ENCODE assay signal across 8 cellular contexts in the genomic region with DNA sequence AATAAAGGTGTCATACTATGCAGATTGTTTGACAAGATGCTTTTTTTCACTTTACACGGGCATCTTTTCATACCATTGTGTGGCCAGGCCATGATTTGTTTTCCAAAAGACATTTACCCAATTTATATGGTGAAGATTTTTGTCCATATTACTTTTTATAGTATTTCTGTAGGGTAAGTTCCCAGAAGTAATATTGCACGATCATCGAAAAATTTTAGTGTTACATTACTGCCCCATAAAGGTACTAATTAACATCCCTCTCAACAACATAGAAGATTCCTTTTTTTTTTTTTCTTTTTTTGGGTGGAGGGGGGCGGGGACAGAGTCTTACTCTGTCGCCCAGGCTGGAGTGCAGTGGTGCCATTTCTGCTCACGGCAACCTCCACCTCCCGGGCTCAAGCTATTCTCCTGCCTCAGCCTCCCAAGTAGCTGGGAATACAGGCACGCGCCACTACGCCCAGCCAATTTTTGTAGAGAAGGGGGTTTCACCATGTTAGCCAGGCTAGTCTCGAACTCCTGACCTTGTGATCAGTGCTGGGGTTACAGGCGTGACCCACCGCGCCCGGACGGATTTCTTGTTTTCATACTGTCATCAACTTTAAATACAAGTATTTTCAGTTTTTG. TPM values are rescaled to one million over a fixed set of nuclear protein-coding genes. Genes with fewer than 3 reads are reported as not detected.
DNase-seq lines count a peak whose midpoint lies in the region; ATAC-seq and TF ChIP-seq lines count a peak whose summit lies in the region.

No MANE protein-coding gene starts in this region.

- intact Hi-C loops in lower lobe of right lung (cut with DNase I) = no loop called here

- no peak overlapping the region for H3K27ac Mint-ChIP-seq in activated naive CD8-positive, alpha-beta T cell
- no peak overlapping the region for H3K27ac Mint-ChIP-seq in activated naive CD8-positive, alpha-beta T cell treated with anti-CD3 and anti-CD28 coated beads for 36 hours
- no peak overlapping the region for H3K27ac Mint-ChIP-seq in activated naive CD8-positive, alpha-beta T cell treated with anti-CD3 and anti-CD28 coated beads, Interleukin-2, amount 10 ng/mL, durations not matched to agents 7 days and 5 days
- no peak overlapping the region for H3K27ac Mint-ChIP-seq in type B pancreatic cell

- TF ChIP-seq CTCF in lower lobe of right lung (IDR thresholded peaks at IDR 0.05) (no peak), type B pancreatic cell (conservative IDR thresholded peaks at IDR 0.05) (no peak)

- H3K27me3 Mint-ChIP-seq in activated naive CD8-positive, alpha-beta T cell = no peaks in the 10 kb centered on the region
- H3K27me3 Mint-ChIP-seq in activated naive CD8-positive, alpha-beta T cell treated with anti-CD3 and anti-CD28 coated beads for 36 hours = peaks cover 6% of the 10 kb centered on the region
- H3K27me3 Mint-ChIP-seq in activated naive CD8-positive, alpha-beta T cell treated with anti-CD3 and anti-CD28 coated beads, Interleukin-2, amount 10 ng/mL, durations not matched to agents 7 days and 5 days = peaks cover 8% of the 10 kb centered on the region
- H3K27me3 Mint-ChIP-seq in type B pancreatic cell = peaks cover 12% of the 10 kb centered on the region

- DNase-seq in activated naive CD8-positive, alpha-beta T cell treated with anti-CD3 and anti-CD28 coated beads for 36 hours = no peak
- DNase-seq in activated naive CD8-positive, alpha-beta T cell treated with anti-CD3 and anti-CD28 coated beads, Interleukin-2, amount 10 ng/mL, durations not matched to agents 7 days and 5 days = no peak
- DNase-seq in lower lobe of right lung = no peak
- DNase-seq in type B pancreatic cell (ENCODE audit: extremely low spot score, unreplicated experiment) = no peak
- DNase-seq in amygdala (lab: John Stamatoyannopoulos, UW) = no peak
- no peak for DNase-seq in HuH-7.5 (ENCODE audit: low spot score)

- POLR2A ChIA-PET in activated naive CD8-positive, alpha-beta T cell treated with anti-CD3 and anti-CD28 coated beads, Interleukin-2, amount 10 ng/mL, durations not matched to agents 7 days and 5 days (lab: Charles Lee) = interaction anchor here (1.0 kb wide), 1 partner anchor 187 kb away, joined by 4 read pairs; no protein-coding TSS in a partner anchor

- H3K4me1 Mint-ChIP-seq in activated naive CD8-positive, alpha-beta T cell (ENCODE audit: low read depth) = peaks cover 27% of the 10 kb centered on the region
- H3K4me1 Mint-ChIP-seq in activated naive CD8-positive, alpha-beta T cell treated with anti-CD3 and anti-CD28 coated beads for 36 hours = peaks cover 19% of the 10 kb centered on the region
- H3K4me1 Mint-ChIP-seq in activated naive CD8-positive, alpha-beta T cell treated with anti-CD3 and anti-CD28 coated beads, Interleukin-2, amount 10 ng/mL, durations not matched to agents 7 days and 5 days = peaks cover 23% of the 10 kb centered on the region
- peaks cover 15% of the 10 kb centered on the region for H3K4me1 Mint-ChIP-seq in type B pancreatic cell (ENCODE audit: unreplicated experiment)

- peaks cover 13% of the 10 kb centered on the region for H3K36me3 ChIP-seq in lower lobe of right lung

- H3K9me3 ChIP-seq in lower lobe of right lung = no peaks in the 10 kb centered on the region

- peak overlapping the region; percentile 6 for H3K27ac ChIP-seq in lower lobe of right lung

- peak overlapping the region; percentile 72 for H3K4me3 ChIP-seq in lower lobe of right lung

- ATAC-seq in activated naive CD8-positive, alpha-beta T cell treated with anti-CD3 and anti-CD28 coated beads, Interleukin-2, amount 10 ng/mL, durations not matched to agents 7 days and 5 days (ENCODE audit: low read depth) = no peak
- ATAC-seq in lower lobe of right lung = no peak
- no peak for ATAC-seq in GM19324 (IDR thresholded peaks at IDR 0.05; ENCODE audit: low FRiP score, unreplicated experiment)

- H3K9me3 Mint-ChIP-seq in activated naive CD8-positive, alpha-beta T cell (ENCODE audit: low read depth) = no peaks in the 10 kb centered on the region
- peaks cover 4% of the 10 kb centered on the region for H3K9me3 Mint-ChIP-seq in activated naive CD8-positive, alpha-beta T cell treated with anti-CD3 and anti-CD28 coated beads for 36 hours
- peaks cover 4% of the 10 kb centered on the region for H3K9me3 Mint-ChIP-seq in activated naive CD8-positive, alpha-beta T cell treated with anti-CD3 and anti-CD28 coated beads, Interleukin-2, amount 10 ng/mL, durations not matched to agents 7 days and 5 days
- no peaks in the 10 kb centered on the region for H3K9me3 Mint-ChIP-seq in type B pancreatic cell

- H3K4me3 Mint-ChIP-seq in activated naive CD8-positive, alpha-beta T cell = peak overlapping the region; percentile 85
- H3K4me3 Mint-ChIP-seq in activated naive CD8-positive, alpha-beta T cell treated with anti-CD3 and anti-CD28 coated beads for 36 hours = no peak overlapping the region
- peak overlapping the region; percentile 28 for H3K4me3 Mint-ChIP-seq in activated naive CD8-positive, alpha-beta T cell treated with anti-CD3 and anti-CD28 coated beads, Interleukin-2, amount 10 ng/mL, durations not matched to agents 7 days and 5 days
- peak overlapping the region; percentile 90 for H3K4me3 Mint-ChIP-seq in type B pancreatic cell

- no peaks in the 10 kb centered on the region for H3K27me3 ChIP-seq in lower lobe of right lung (ENCODE audit: low read depth)

- no peaks in the 10 kb centered on the region for H3K36me3 Mint-ChIP-seq in activated naive CD8-positive, alpha-beta T cell
- H3K36me3 Mint-ChIP-seq in activated naive CD8-positive, alpha-beta T cell treated with anti-CD3 and anti-CD28 coated beads for 36 hours = no peaks in the 10 kb centered on the region
- H3K36me3 Mint-ChIP-seq in activated naive CD8-positive, alpha-beta T cell treated with anti-CD3 and anti-CD28 coated beads, Interleukin-2, amount 10 ng/mL, durations not matched to agents 7 days and 5 days = peaks cover 18% of the 10 kb centered on the region
- H3K36me3 Mint-ChIP-seq in type B pancreatic cell = peaks cover 9% of the 10 kb centered on the region

- H3K4me1 ChIP-seq in lower lobe of right lung = peaks cover 29% of the 10 kb centered on the region

RNA-seq across cellular contexts. Expression of gene ROPN1L, which starts 1.2 kb away (rescaled TPM):
- not detected for total RNA-seq in activated naive CD8-positive, alpha-beta T cell treated with anti-CD3 and anti-CD28 coated beads for 36 hours
- total RNA-seq in activated naive CD8-positive, alpha-beta T cell treated with anti-CD3 and anti-CD28 coated beads, Interleukin-2, amount 10 ng/mL, durations not matched to agents 7 days and 5 days = 1 to 10 TPM; 1.4 to 1.5 TPM
- total RNA-seq in lower lobe of right lung = 11.5 TPM
- total RNA-seq in type B pancreatic cell (ENCODE audit: low replicate concordance) = 0.29 and 2.0 TPM in 2 replicates
